Comparison of ENCODE assay signal across 12 cellular contexts in genomic region chr9:105880517-105880916, GRCh38.
DNase-seq lines count a peak whose midpoint lies in the region; ATAC-seq lines count a peak whose summit lies in the region.
"Had no signal": no experiment of that assay in that cellular context is flagged by ENCODE, and none has a peak within 500 bp of the region (broad histone marks: within the 10 kb centered on the region; RNA-seq: fewer than 3 reads in every experiment).

No MANE protein-coding gene starts in this region.

- intact Hi-C loops in activated CD4-positive, alpha-beta T cell treated with anti-CD3 and anti-CD28 coated beads for 36 hours (cut with DNase I, micrococcal nuclease): loop anchor here (2.0 to 10.0 kb wide), 3 partner anchors 226 to 273 kb away; no protein-coding TSS in a partner anchor

- in situ Hi-C loops in SK-MEL-5 (cut with HindIII; ENCODE audit: low pct_unique_long_range_greater_than_20kb, low sequenced_read_pairs): no loop called here

- H3K27me3 Mint-ChIP-seq in activated CD4-positive, alpha-beta T cell treated with anti-CD3 and anti-CD28 coated beads for 36 hours: no peaks in the 10 kb centered on the region
- peaks cover 34% of the 10 kb centered on the region for H3K27me3 Mint-ChIP-seq in activated CD4-positive, alpha-beta T cell treated with anti-CD3 and anti-CD28 coated beads, Interleukin-2, amount 10 ng/mL, durations not matched to agents 7 days and 5 days

- POLR2A ChIA-PET in activated CD4-positive, alpha-beta T cell treated with anti-CD3 and anti-CD28 coated beads for 36 hours (lab: Charles Lee): no interaction called here
- POLR2A ChIA-PET in activated CD4-positive, alpha-beta T cell treated with anti-CD3 and anti-CD28 coated beads, Interleukin-2, amount 10 ng/mL, durations not matched to agents 7 days and 5 days (lab: Charles Lee): no interaction called here

- H3K36me3 Mint-ChIP-seq in activated CD4-positive, alpha-beta T cell treated with anti-CD3 and anti-CD28 coated beads for 36 hours (ENCODE audit: low read depth): no peaks in the 10 kb centered on the region
- no peaks in the 10 kb centered on the region for H3K36me3 Mint-ChIP-seq in activated CD4-positive, alpha-beta T cell treated with anti-CD3 and anti-CD28 coated beads, Interleukin-2, amount 10 ng/mL, durations not matched to agents 7 days and 5 days (ENCODE audit: low read depth)
- H3K36me3 Mint-ChIP-seq: CD8-positive, alpha-beta T cell had no signal

- CTCF ChIA-PET in activated CD4-positive, alpha-beta T cell treated with anti-CD3 and anti-CD28 coated beads for 36 hours (lab: Charles Lee): interaction anchor here (0.5 to 3.1 kb wide), 3 partner anchors 39 to 387 kb away, joined by 3 to 66 read pairs (median 3); no protein-coding TSS in a partner anchor
- CTCF ChIA-PET in activated CD4-positive, alpha-beta T cell treated with anti-CD3 and anti-CD28 coated beads, Interleukin-2, amount 10 ng/mL, durations not matched to agents 7 days and 5 days (lab: Charles Lee): no interaction called here

- DNase-seq in activated CD4-positive, alpha-beta T cell treated with anti-CD3 and anti-CD28 coated beads for 36 hours: peak; percentile 18
- DNase-seq in activated CD4-positive, alpha-beta T cell treated with anti-CD3 and anti-CD28 coated beads, Interleukin-2, amount 10 ng/mL, durations not matched to agents 7 days and 5 days: no peak
- DNase-seq in DMS 273 treated with DMSO at 0.1 percent for 48 hours (lab: John Stamatoyannopoulos, UW) (peak; percentile 62), SK-MEL-5 (ENCODE audit: low read depth, low spot score) (peak; percentile 25)
- DNase-seq: Calu3; CD8-positive, alpha-beta T cell; H7 had no signal

- H3K9me3 Mint-ChIP-seq in activated CD4-positive, alpha-beta T cell treated with anti-CD3 and anti-CD28 coated beads for 36 hours (ENCODE audit: low read depth): no peaks in the 10 kb centered on the region
- no peaks in the 10 kb centered on the region for H3K9me3 Mint-ChIP-seq in activated CD4-positive, alpha-beta T cell treated with anti-CD3 and anti-CD28 coated beads, Interleukin-2, amount 10 ng/mL, durations not matched to agents 7 days and 5 days
- H3K9me3 Mint-ChIP-seq: CD8-positive, alpha-beta T cell; GM23338 had no signal

- H3K4me3 Mint-ChIP-seq in activated CD4-positive, alpha-beta T cell treated with anti-CD3 and anti-CD28 coated beads for 36 hours: no peak overlapping the region
- H3K4me3 Mint-ChIP-seq in activated CD4-positive, alpha-beta T cell treated with anti-CD3 and anti-CD28 coated beads, Interleukin-2, amount 10 ng/mL, durations not matched to agents 7 days and 5 days: no peak overlapping the region
- H3K4me3 Mint-ChIP-seq: B cell; CD8-positive, alpha-beta T cell; GM23338 had no signal

- H3K27ac Mint-ChIP-seq in activated CD4-positive, alpha-beta T cell treated with anti-CD3 and anti-CD28 coated beads for 36 hours: no peak overlapping the region
- no peak overlapping the region for H3K27ac Mint-ChIP-seq in activated CD4-positive, alpha-beta T cell treated with anti-CD3 and anti-CD28 coated beads, Interleukin-2, amount 10 ng/mL, durations not matched to agents 7 days and 5 days
- H3K27ac Mint-ChIP-seq: B cell; CD8-positive, alpha-beta T cell; GM23338 had no signal

- no peak for ATAC-seq in activated CD4-positive, alpha-beta T cell treated with anti-CD3 and anti-CD28 coated beads for 36 hours
- ATAC-seq in GM18498 (IDR thresholded peaks at IDR 0.05; ENCODE audit: unreplicated experiment): no peak
- no peak for ATAC-seq in HG02852 (IDR thresholded peaks at IDR 0.05; ENCODE audit: unreplicated experiment)
- ATAC-seq: CD8-positive, alpha-beta T cell; GM23338; HCT116 had no signal

- H3K4me1 Mint-ChIP-seq in activated CD4-positive, alpha-beta T cell treated with anti-CD3 and anti-CD28 coated beads for 36 hours: peaks cover 11% of the 10 kb centered on the region
- H3K4me1 Mint-ChIP-seq in activated CD4-positive, alpha-beta T cell treated with anti-CD3 and anti-CD28 coated beads, Interleukin-2, amount 10 ng/mL, durations not matched to agents 7 days and 5 days: peaks cover 46% of the 10 kb centered on the region
- H3K4me1 Mint-ChIP-seq: GM23338 had no signal
